Comparison of ENCODE assay signal across 19 cellular contexts in the genomic region with DNA sequence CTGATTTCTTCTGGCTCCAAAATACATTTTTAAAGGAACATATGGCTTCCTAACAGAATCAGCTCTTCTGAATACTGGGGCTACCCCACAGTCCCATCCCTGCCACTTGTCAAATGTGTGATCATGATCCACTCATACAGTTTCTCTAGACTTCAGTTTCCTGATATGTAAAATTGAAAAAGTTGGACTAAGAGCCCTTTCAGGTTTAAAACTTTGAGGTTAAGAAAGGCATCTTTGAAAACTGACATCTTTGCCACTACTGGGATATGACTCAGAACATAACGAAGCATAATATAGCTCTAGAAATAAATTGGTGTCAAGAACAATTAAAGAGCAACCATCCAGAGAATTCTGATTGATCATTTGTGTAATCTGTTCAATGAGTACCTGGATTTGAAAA.
A peak's percentile ranks its signal among the peaks of the same experiment; 100 is the strongest.
DNase-seq lines count a peak whose midpoint lies in the region; ATAC-seq, FAIRE-seq and TF ChIP-seq lines count a peak whose summit lies in the region.
"Had no signal": no experiment of that assay in that cellular context is flagged by ENCODE, and none has a peak within 500 bp of the region (broad histone marks: within the 10 kb centered on the region; RNA-seq: fewer than 3 reads in every experiment).

No MANE protein-coding gene starts in this region.

- H3K36me3 ChIP-seq in body of pancreas (replicated peaks in 1 of 2; ENCODE audit: insufficient read depth in 1 of 2, low read depth in 2 of 2): no peaks in the 10 kb centered on the region
- H3K36me3 ChIP-seq in pancreas: no peaks in the 10 kb centered on the region
- H3K36me3 ChIP-seq in effector memory CD4-positive, alpha-beta T cell (ENCODE audit: control insufficient read depth, insufficient read depth, low read length): no peaks in the 10 kb centered on the region
- no peaks in the 10 kb centered on the region for H3K36me3 ChIP-seq in mammary epithelial cell (ENCODE audit: insufficient read depth, low read length)
- H3K36me3 ChIP-seq: HAP-1 had no signal

- H3K9me3 ChIP-seq in body of pancreas: no peaks in the 10 kb centered on the region
- H3K9me3 ChIP-seq in pancreas: no peaks in the 10 kb centered on the region
- H3K9me3 ChIP-seq in effector memory CD4-positive, alpha-beta T cell (ENCODE audit: control insufficient read depth, low read length): no peaks in the 10 kb centered on the region
- peaks cover 17% of the 10 kb centered on the region for H3K9me3 ChIP-seq in mammary epithelial cell (replicated peaks; ENCODE audit: insufficient read depth, low read length)
- H3K9me3 ChIP-seq: HAP-1 had no signal

- H3K4me3 ChIP-seq in GM12865 (ENCODE audit: low read depth, low read length) (no peak overlapping the region), body of pancreas (no peak overlapping the region), pancreas (no peak overlapping the region), mammary epithelial cell (replicated peaks in 1 of 3; ENCODE audit: insufficient read depth in 1 of 3, low read depth in 2 of 3, low read length in 3 of 3) (no peak overlapping the region)
- H3K4me3 ChIP-seq in effector memory CD4-positive, alpha-beta T cell (ENCODE audit: insufficient read depth, low read depth, low read length, poor library complexity, severe bottlenecking): no peak overlapping the region
- H3K4me3 ChIP-seq: GM12878, HAP-1 had no signal

- DNase-seq in GM12865 (ENCODE audit: low read depth) (peak; percentile 19), body of pancreas (no peak), pancreas (no peak), hypothalamus (lab: John Stamatoyannopoulos, UW) (no peak), NCI-H1930 (lab: John Stamatoyannopoulos, UW) (no peak), mammary epithelial cell (no peak)
- no peak for DNase-seq in effector memory CD4-positive, alpha-beta T cell
- DNase-seq: C1 segment of cervical spinal cord; CD4-positive, alpha-beta memory T cell; COR-L47; DMS153; DND-41; GOT3; HFFc6 had no signal

- peaks cover 15% of the 10 kb centered on the region for H3K4me1 ChIP-seq in body of pancreas
- H3K4me1 ChIP-seq in pancreas: peaks cover 0 to 22% (median 0%) of the 10 kb centered on the region in 3 donors
- H3K4me1 ChIP-seq in effector memory CD4-positive, alpha-beta T cell (ENCODE audit: control insufficient read depth, insufficient read depth, low read length, poor library complexity, severe bottlenecking): no peaks in the 10 kb centered on the region
- no peaks in the 10 kb centered on the region for H3K4me1 ChIP-seq in mammary epithelial cell (ENCODE audit: insufficient read depth, low read length)
- H3K4me1 ChIP-seq: HAP-1 had no signal

- H3K27ac ChIP-seq in body of pancreas (peak overlapping the region in 3 of 4 donors; percentile 40 to 61 (median 53)), pancreas (peak overlapping the region in 3 of 4 donors; percentile 17 to 41 (median 38)), mammary epithelial cell (ENCODE audit: insufficient read depth, low read depth, low read length) (no peak overlapping the region)
- no peak overlapping the region for H3K27ac ChIP-seq in effector memory CD4-positive, alpha-beta T cell (ENCODE audit: insufficient read depth, low read length, poor library complexity, severe bottlenecking)

- H4K20me1 ChIP-seq in mammary epithelial cell (ENCODE audit: insufficient read depth, low read length): no peaks in the 10 kb centered on the region

- intact Hi-C loops in body of pancreas (cut with DNase I) (no loop called here), pancreas (cut with DNase I) (no loop called here), mammary epithelial cell (cut with micrococcal nuclease) (no loop called here)

- no peak overlapping the region for H2AFZ ChIP-seq in mammary epithelial cell (ENCODE audit: low read depth, low read length)

- BruUV-seq in mammary epithelial cell (replicated peaks; lab: Mats Ljungman, UMichigan): no TSS peak

- FAIRE-seq in pancreas (lab: Jason Lieb, UNC): no peak
- FAIRE-seq: G401.6, GM12878, H54 had no signal

- TF ChIP-seq CTCF in GM12865 (IDR thresholded peaks at IDR 0.05; ENCODE audit: insufficient read depth, low read depth, low read length, missing control alignments): no peak
- TF ChIP-seq CTCF in body of pancreas (IDR thresholded peaks at IDR 0.05): no peak
- TF ChIP-seq CTCF in pancreas (IDR thresholded peaks at IDR 0.05): no peak
- no peak for TF ChIP-seq CTCF in mammary epithelial cell (conservative IDR thresholded peaks at IDR 0.05 in 1 of 2, IDR thresholded peaks at IDR 0.05 in 1 of 2; ENCODE audit: extremely low read depth in 1 of 2, insufficient read depth in 1 of 2, low read depth in 1 of 2, low read length in 2 of 2)

- no peak overlapping the region for H3K4me2 ChIP-seq in mammary epithelial cell (ENCODE audit: insufficient read depth, low read depth, low read length)

- ATAC-seq in HG02870 (IDR thresholded peaks at IDR 0.05; ENCODE audit: unreplicated experiment) (peak; percentile 53), body of pancreas (no peak), pancreas (no peak)
- ATAC-seq: GM12878 had no signal

- H3K27me3 ChIP-seq in body of pancreas: no peaks in the 10 kb centered on the region
- H3K27me3 ChIP-seq in pancreas: no peaks in the 10 kb centered on the region
- no peaks in the 10 kb centered on the region for H3K27me3 ChIP-seq in effector memory CD4-positive, alpha-beta T cell (replicated peaks; ENCODE audit: control insufficient read depth, insufficient read depth, low read length, poor library complexity, severe bottlenecking)
- H3K27me3 ChIP-seq in mammary epithelial cell (ENCODE audit: insufficient read depth, low read length): no peaks in the 10 kb centered on the region

- no peak for TF ChIP-seq POLR2A in body of pancreas (IDR thresholded peaks at IDR 0.05)

- in situ Hi-C loops in mammary epithelial cell (cut with MboI; ENCODE audit: low sequenced_read_pairs in 2 of 2): no loop called here

- 38 to 48% methylated on average over 1 of the region's 1 CpG for WGBS in body of pancreas, 2 donors
- 33 to 53% methylated on average over 1 of the region's 1 CpG for WGBS in pancreas, 2 donors
- 11% methylated on average over 1 of the region's 1 CpG for WGBS in mammary epithelial cell (ENCODE audit: low coverage, missing lambda C conversion rate)

- CTCF ChIA-PET in mammary epithelial cell (lab: Charles Lee; ENCODE audit: low non-redundant PET): no interaction called here

- no peak overlapping the region for H3K9ac ChIP-seq in mammary epithelial cell (ENCODE audit: insufficient read depth, low read length)

- dilution Hi-C loops in mammary epithelial cell (cut with HindIII; ENCODE audit: low sequenced_read_pairs): no loop called here

- H3K79me2 ChIP-seq in mammary epithelial cell (ENCODE audit: insufficient read depth, low read length): no peaks in the 10 kb centered on the region

Comparison
In these comparisons a context has a peak if more than half of its experiments do, and no peak if none do; other contexts are left out.
1. H3K27ac ChIP-seq: peak in body of pancreas (3 of 4) and pancreas (3 of 4); none in effector memory CD4-positive, alpha-beta T cell (single experiment) and mammary epithelial cell (single experiment).